In genomic region chr5:141486091-141486490, GRCh38 we compare ENCODE assay signal across 17 cellular contexts. TPM values are rescaled to one million over a fixed set of nuclear protein-coding genes. Genes with fewer than 3 reads are reported as not detected.
"Had no signal": no experiment of that assay in that cellular context is flagged by ENCODE, and none has a peak within 500 bp of the region (broad histone marks: within the 10 kb centered on the region; RNA-seq: fewer than 3 reads in every experiment).

No MANE protein-coding gene starts in this region.

- H3K36me3 Mint-ChIP-seq: activated naive CD8-positive, alpha-beta T cell treated with anti-CD3 and anti-CD28 coated beads for 36 hours had no signal

- H3K9me3 Mint-ChIP-seq: activated naive CD8-positive, alpha-beta T cell treated with anti-CD3 and anti-CD28 coated beads for 36 hours; activated T-cell treated with anti-CD3 and anti-CD28 coated beads, Interleukin-2, amount 50 U/mL, for 72 hours had no signal

- H3K27ac ChIP-seq: breast epithelium, sigmoid colon, suprapubic skin, upper lobe of right lung had no signal

- H3K9me3 ChIP-seq: breast epithelium, esophagus squamous epithelium, sigmoid colon, suprapubic skin, upper lobe of right lung had no signal

- ATAC-seq: activated T-cell treated with anti-CD3 and anti-CD28 coated beads, Interleukin-2, amount 50 U/mL, for 72 hours; stimulated activated naive CD8-positive, alpha-beta T cell treated with anti-CD3 and anti-CD28 coated beads, Interleukin-15, Interleukin-2, amounts not matched to agents 100 U/mL and 50 U/mL, for 24 hours; upper lobe of right lung had no signal

- H3K27ac Mint-ChIP-seq: activated naive CD8-positive, alpha-beta T cell treated with anti-CD3 and anti-CD28 coated beads for 36 hours; activated T-cell treated with anti-CD3 and anti-CD28 coated beads, Interleukin-2, amount 50 U/mL, for 72 hours; progenitor cell of endocrine pancreas had no signal

- H3K27me3 ChIP-seq: breast epithelium, sigmoid colon had no signal

- DNase-seq: activated CD4-positive, alpha-beta T cell treated with anti-CD3 and anti-CD28 coated beads, Interleukin-2, amount 50 U/mL, for 48 hours; activated CD4-positive, CD25-positive, alpha-beta regulatory T cell treated with anti-CD3 and anti-CD28 coated beads, Interleukin-2, amount 50 U/mL, for 72 hours; activated gamma-delta T cell treated with Interleukin-2 at 50 U/mL for 16 hours; activated naive CD8-positive, alpha-beta T cell treated with anti-CD3 and anti-CD28 coated beads for 36 hours; activated T-cell treated with anti-CD3 and anti-CD28 coated beads, Interleukin-2, amount 50 U/mL, for 72 hours; esophagus squamous epithelium; foreskin fibroblast; left ventricle myocardium superior; mesendoderm; sigmoid colon; stimulated activated CD4-positive, alpha-beta T cell treated with anti-CD3 and anti-CD28 coated beads, Interleukin-2, amount 100 ng/mL, for 48 hours; stimulated activated naive CD8-positive, alpha-beta T cell treated with anti-CD3 and anti-CD28 coated beads, Interleukin-15, Interleukin-2, amounts not matched to agents 100 U/mL and 50 U/mL, for 24 hours; upper lobe of right lung had no signal

- H3K36me3 ChIP-seq: breast epithelium had no signal

- H3K4me3 Mint-ChIP-seq: activated naive CD8-positive, alpha-beta T cell treated with anti-CD3 and anti-CD28 coated beads for 36 hours; activated T-cell treated with anti-CD3 and anti-CD28 coated beads, Interleukin-2, amount 50 U/mL, for 72 hours had no signal

RNA-seq across cellular contexts. Expression of gene PCDHGC4, which starts 1.3 kb away (rescaled TPM):
- total RNA-seq: activated naive CD8-positive, alpha-beta T cell treated with anti-CD3 and anti-CD28 coated beads for 36 hours; activated T-cell treated with anti-CD3 and anti-CD28 coated beads, Interleukin-2, amount 50 U/mL, for 72 hours had no signal

RNA-seq across cellular contexts. Expression of gene PCDHGC5, which starts 2.8 kb away (rescaled TPM):
- total RNA-seq: activated naive CD8-positive, alpha-beta T cell treated with anti-CD3 and anti-CD28 coated beads for 36 hours; activated T-cell treated with anti-CD3 and anti-CD28 coated beads, Interleukin-2, amount 50 U/mL, for 72 hours; T-helper 2 cell treated with Interferon-gamma antibody and Interleukin-4, amounts not matched to agents 100 ng/mL and 5 ng/mL, for 36 hours had no signal

RNA-seq across cellular contexts. Expression of gene PCDHGC3, which starts 10.3 kb away (rescaled TPM):
- total RNA-seq: activated T-cell treated with anti-CD3 and anti-CD28 coated beads, Interleukin-2, amount 50 U/mL, for 72 hours had no signal
